Comparison of ENCODE assay signal across 19 cellular contexts in the genomic region with DNA sequence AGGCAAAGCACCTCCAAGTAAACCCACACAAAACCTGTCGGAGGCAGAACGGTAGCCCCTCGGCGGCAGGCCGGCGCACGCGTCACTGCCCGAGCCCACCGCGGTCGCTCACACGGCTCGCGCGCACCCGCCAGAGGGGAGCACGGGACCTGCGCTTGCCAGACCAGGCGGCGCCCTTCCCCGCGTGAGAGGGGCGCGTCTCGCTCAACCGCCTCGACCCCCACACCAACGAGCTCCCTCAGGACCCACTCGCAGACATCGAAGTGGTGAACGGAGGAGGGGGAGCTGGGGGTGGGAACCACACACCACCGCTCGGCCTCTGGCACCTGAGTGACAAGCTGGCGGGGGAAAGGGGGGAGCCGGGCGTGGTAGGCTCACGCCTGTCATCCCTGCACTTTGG.
A peak's percentile ranks its signal among the peaks of the same experiment; 100 is the strongest.
DNase-seq lines count a peak whose midpoint lies in the region; ATAC-seq and TF ChIP-seq lines count a peak whose summit lies in the region.
"Had no signal": no experiment of that assay in that cellular context is flagged by ENCODE, and none has a peak within 500 bp of the region (broad histone marks: within the 10 kb centered on the region; RNA-seq: fewer than 3 reads in every experiment).

No MANE protein-coding gene starts in this region.

- no peak overlapping the region for H2BK120ac ChIP-seq in neuronal stem cell (ENCODE audit: low read depth, low read length)

- H3K27ac ChIP-seq in neuronal stem cell (replicated peaks; ENCODE audit: low read length) (no peak overlapping the region), uterus (no peak overlapping the region)
- H3K27ac ChIP-seq: HL-60 had no signal

- no peak overlapping the region for H3K4me3 Mint-ChIP-seq in chondrocyte (ENCODE audit: unreplicated experiment)
- H3K4me3 Mint-ChIP-seq in activated T-cell treated with anti-CD3 and anti-CD28 coated beads, Interleukin-2, amount 50 U/mL, for 4 hours, result no peak overlapping the region
- H3K4me3 Mint-ChIP-seq: CD4-positive, CD25-positive, alpha-beta regulatory T cell; GM23338; HFFc6 had no signal

- H3K4me1 ChIP-seq in neuronal stem cell (ENCODE audit: control insufficient read depth in 2 of 2, insufficient read depth in 1 of 2, low read depth in 1 of 2, low read length in 2 of 2), result no peaks in the 10 kb centered on the region
- H3K4me1 ChIP-seq in uterus, result no peaks in the 10 kb centered on the region
- H3K4me1 ChIP-seq: BE2C, Caco-2 had no signal

- H3K27me3 ChIP-seq in H7 (ENCODE audit: control insufficient read depth, insufficient read depth, low read length) (no peaks in the 10 kb centered on the region), neuronal stem cell (ENCODE audit: control insufficient read depth in 3 of 3, insufficient read depth in 3 of 3, low read depth in 1 of 3, low read length in 3 of 3) (no peaks in the 10 kb centered on the region), uterus (no peaks in the 10 kb centered on the region)
- H3K27me3 ChIP-seq: BE2C had no signal

- TF ChIP-seq CTCF in chondrocyte (IDR thresholded peaks at IDR 0.05) (no peak), uterus (IDR thresholded peaks at IDR 0.05) (no peak)

- H3K14ac ChIP-seq in neuronal stem cell (ENCODE audit: low read length), result peak overlapping the region; percentile 21

- no peaks in the 10 kb centered on the region for H3K4me1 Mint-ChIP-seq in chondrocyte (ENCODE audit: low read depth)
- H3K4me1 Mint-ChIP-seq in activated T-cell treated with anti-CD3 and anti-CD28 coated beads, Interleukin-2, amount 50 U/mL, for 4 hours (ENCODE audit: low read depth), result no peaks in the 10 kb centered on the region
- H3K4me1 Mint-ChIP-seq: CD4-positive, CD25-positive, alpha-beta regulatory T cell; GM23338 had no signal

- H3K9me3 ChIP-seq in neuronal stem cell (replicated peaks in 1 of 2; ENCODE audit: control insufficient read depth in 2 of 2, insufficient read depth in 1 of 2, low read depth in 1 of 2, low read length in 2 of 2) (peaks cover 4 to 8% of the 10 kb centered on the region in 2 donors), uterus (no peaks in the 10 kb centered on the region)
- H3K9me3 ChIP-seq: BE2C had no signal

- no peak overlapping the region for H4K8ac ChIP-seq in neuronal stem cell (ENCODE audit: low read depth, low read length)

- ATAC-seq in activated T-cell treated with anti-CD3 and anti-CD28 coated beads, Interleukin-2, amount 50 U/mL, for 4 hours, result no peak
- ATAC-seq: GM23338, HCT116 had no signal

- H3K4ac ChIP-seq in neuronal stem cell (ENCODE audit: low read length), result no peak overlapping the region

- H2BK5ac ChIP-seq in neuronal stem cell (ENCODE audit: low read length), result no peak overlapping the region

- no peak overlapping the region for H3K23ac ChIP-seq in neuronal stem cell (ENCODE audit: low read depth, low read length, poor library complexity)

- no CpG with 5 or more reads among the region's 38 CpGs for WGBS in neuronal stem cell (ENCODE audit: extremely low coverage in 2 of 2, insufficient read length in 2 of 2, insufficient replicate concordance in 1 of 2), 2 donors

- no peak overlapping the region for H2AK5ac ChIP-seq in neuronal stem cell (ENCODE audit: low read depth, low read length)

- no peak overlapping the region for H3K9ac ChIP-seq in neuronal stem cell (ENCODE audit: low read depth, low read length, poor library complexity)

- TF ChIP-seq POLR2A in uterus (IDR thresholded peaks at IDR 0.05), result no peak

- H3K18ac ChIP-seq in neuronal stem cell (ENCODE audit: low read length), result no peak overlapping the region

- H3K27me3 Mint-ChIP-seq in chondrocyte (ENCODE audit: low read depth), result no peaks in the 10 kb centered on the region
- no peaks in the 10 kb centered on the region for H3K27me3 Mint-ChIP-seq in activated T-cell treated with anti-CD3 and anti-CD28 coated beads, Interleukin-2, amount 50 U/mL, for 4 hours (ENCODE audit: low read depth)
- H3K27me3 Mint-ChIP-seq: CD4-positive, CD25-positive, alpha-beta regulatory T cell had no signal

- no peaks in the 10 kb centered on the region for H3K36me3 Mint-ChIP-seq in chondrocyte (ENCODE audit: low read depth)
- no peaks in the 10 kb centered on the region for H3K36me3 Mint-ChIP-seq in activated T-cell treated with anti-CD3 and anti-CD28 coated beads, Interleukin-2, amount 50 U/mL, for 4 hours (ENCODE audit: insufficient read depth)
- H3K36me3 Mint-ChIP-seq: CD4-positive, CD25-positive, alpha-beta regulatory T cell had no signal

- H3K9me3 Mint-ChIP-seq in chondrocyte (ENCODE audit: low read depth), result peaks cover 38% of the 10 kb centered on the region
- peaks cover 10% of the 10 kb centered on the region for H3K9me3 Mint-ChIP-seq in activated T-cell treated with anti-CD3 and anti-CD28 coated beads, Interleukin-2, amount 50 U/mL, for 4 hours

- no peak overlapping the region for H2BK12ac ChIP-seq in neuronal stem cell (ENCODE audit: low read length)

- no peak overlapping the region for H3K27ac Mint-ChIP-seq in chondrocyte (ENCODE audit: unreplicated experiment)
- H3K27ac Mint-ChIP-seq: CD4-positive, CD25-positive, alpha-beta regulatory T cell; GM23338; HFFc6 had no signal

- H2AFZ ChIP-seq in neuronal stem cell (ENCODE audit: low read length), result no peak overlapping the region
- H2AFZ ChIP-seq: GM23338 had no signal

- intact Hi-C loops in uterus (cut with DNase I; ENCODE audit: low total_unique reads), result no loop called here

- peaks cover 5% of the 10 kb centered on the region for H3K79me1 ChIP-seq in neuronal stem cell (ENCODE audit: low read depth, low read length)

- H2BK15ac ChIP-seq in neuronal stem cell (ENCODE audit: low read length), result no peak overlapping the region

- H3K4me2 ChIP-seq in neuronal stem cell (ENCODE audit: insufficient read depth, low read length, poor library complexity, severe bottlenecking), result no peak overlapping the region
- H3K4me2 ChIP-seq: GM23338 had no signal

- DNase-seq in H7, result peak; percentile 10
- peak; percentile 73 for DNase-seq in chondrocyte (ENCODE audit: low spot score)
- no peak for DNase-seq in neuronal stem cell (ENCODE audit: low spot score)
- DNase-seq in activated T-cell treated with anti-CD3 and anti-CD28 coated beads, Interleukin-2, amount 50 U/mL, for 4 hours, result no peak
- no peak for DNase-seq in stimulated activated CD4-positive, alpha-beta T cell treated with anti-CD3 and anti-CD28 coated beads, Interleukin-4, amount 100 ng/mL, for 4 hours
- no peak for DNase-seq in mucosa of gallbladder (ENCODE audit: low spot score)
- DNase-seq in uterus, result no peak
- DNase-seq: ACHN; BE2C; C1 segment of cervical spinal cord; CD4-positive, CD25-positive, alpha-beta regulatory T cell; DMS153; DMS79 treated with DMSO at 0.1 percent for 48 hours; GF-D8; HFFc6 had no signal

- H3K4me3 ChIP-seq in H7 (ENCODE audit: insufficient read depth, low read depth, low read length), result no peak overlapping the region
- H3K4me3 ChIP-seq in neuronal stem cell (ENCODE audit: low read length in 2 of 2), result no peak overlapping the region
- no peak overlapping the region for H3K4me3 ChIP-seq in uterus
- H3K4me3 ChIP-seq: GM23338 had no signal

- no peak overlapping the region for H4K91ac ChIP-seq in neuronal stem cell (ENCODE audit: low read depth, low read length, poor library complexity)

- H3K36me3 ChIP-seq in H7 (replicated peaks; ENCODE audit: control insufficient read depth, insufficient read depth, low read length) (no peaks in the 10 kb centered on the region), neuronal stem cell (replicated peaks in 1 of 2; ENCODE audit: control insufficient read depth in 2 of 2, insufficient read depth in 2 of 2, low read length in 2 of 2) (no peaks in the 10 kb centered on the region), uterus (no peaks in the 10 kb centered on the region)
- H3K36me3 ChIP-seq: BE2C had no signal

Comparison
In these comparisons a context has a peak if more than half of its experiments do, and no peak if none do; other contexts are left out.
1. DNase-seq: peak in H7 (single experiment) and chondrocyte (single experiment); none in neuronal stem cell (single experiment), activated T-cell treated with anti-CD3 and anti-CD28 coated beads, Interleukin-2, amount 50 U/mL, for 4 hours (single experiment), stimulated activated CD4-positive, alpha-beta T cell treated with anti-CD3 and anti-CD28 coated beads, Interleukin-4, amount 100 ng/mL, for 4 hours (0 of 2), mucosa of gallbladder (single experiment) and uterus (0 of 2).